8 cellular contexts compared by ENCODE assay signal in the genomic region with DNA sequence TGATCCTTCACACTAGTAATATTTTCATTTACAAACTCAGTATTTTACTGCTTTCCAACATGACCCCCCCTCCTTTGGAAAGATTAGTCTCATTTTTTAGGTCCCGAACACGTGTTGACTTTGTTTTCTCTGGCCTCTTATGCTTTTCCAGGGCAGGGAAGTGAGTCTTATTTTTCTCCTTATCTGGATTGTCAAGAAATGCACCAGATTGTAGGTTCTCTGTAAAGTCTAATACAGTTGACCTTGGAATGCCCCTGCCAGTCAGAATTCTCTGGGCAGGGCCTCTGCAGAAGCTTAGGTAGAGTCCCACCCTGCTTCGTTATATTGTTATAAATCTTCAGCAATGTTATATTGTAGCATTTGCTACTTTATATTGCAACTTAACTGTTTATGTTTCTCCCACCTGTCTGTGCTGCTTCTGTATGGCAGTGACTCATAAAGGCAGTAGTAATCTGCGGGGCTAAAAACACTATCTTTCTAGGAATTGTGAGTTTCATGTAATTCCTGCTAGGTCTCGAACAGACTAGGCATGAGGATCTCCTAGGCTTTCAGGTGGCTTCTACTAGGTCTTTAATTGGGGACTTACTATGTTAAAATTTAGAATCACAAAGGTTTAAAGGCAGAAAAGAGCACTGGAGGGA. TPM values are rescaled to one million over a fixed set of nuclear protein-coding genes. Genes with fewer than 3 reads are reported as not detected.
DNase-seq lines count a peak whose midpoint lies in the region; ATAC-seq, FAIRE-seq and TF ChIP-seq lines count a peak whose summit lies in the region.

No MANE protein-coding gene starts in this region.

- no peaks in the 10 kb centered on the region for H3K27me3 Mint-ChIP-seq in activated naive CD4-positive, alpha-beta T cell treated with anti-CD3 and anti-CD28 coated beads, Interleukin-2, amount 10 ng/mL, durations not matched to agents 7 days and 5 days
- H3K27me3 Mint-ChIP-seq in activated T-helper 1 cell treated with anti-CD3 and anti-CD28 coated beads, Interleukin-12 subunit alpha, Interleukin-12 subunit beta, Interleukin-2, Interleukin-4 antibody, amounts not matched to agents 30 ng/mL and 10 ng/mL and 1 ng/mL, durations not matched to agents 14 hours and 24 hours and 36 hours (ENCODE audit: insufficient read depth), result no peaks in the 10 kb centered on the region

- H3K9me3 ChIP-seq in kidney (ENCODE audit: control insufficient read depth in 1 of 2, low read length in 2 of 2), result no peaks in the 10 kb centered on the region
- H3K9me3 ChIP-seq in tibial nerve, result no peaks in the 10 kb centered on the region
- H3K9me3 ChIP-seq in MG63, result no peaks in the 10 kb centered on the region

- intact Hi-C loops in activated T-helper 1 cell treated with anti-CD3 and anti-CD28 coated beads, Interleukin-12 subunit alpha, Interleukin-12 subunit beta, Interleukin-2, Interleukin-4 antibody, amounts not matched to agents 30 ng/mL and 10 ng/mL and 1 ng/mL, durations not matched to agents 14 hours and 24 hours and 36 hours (cut with micrococcal nuclease), result loop anchor here (1.0 kb wide), 1 partner anchor 32 kb away; no protein-coding TSS in a partner anchor
- intact Hi-C loops in kidney (cut with DNase I), result no loop called here

- no peak for TF ChIP-seq POLR2A in tibial nerve (IDR thresholded peaks at IDR 0.05)

- no peaks in the 10 kb centered on the region for H3K9me3 Mint-ChIP-seq in activated naive CD4-positive, alpha-beta T cell treated with anti-CD3 and anti-CD28 coated beads, Interleukin-2, amount 10 ng/mL, durations not matched to agents 7 days and 5 days
- H3K9me3 Mint-ChIP-seq in activated naive CD4-positive, alpha-beta T cell treated with anti-CD3 and anti-CD28 coated beads, Interleukin-2, amount 50 U/mL, for 72 hours, result no peaks in the 10 kb centered on the region
- no peaks in the 10 kb centered on the region for H3K9me3 Mint-ChIP-seq in activated T-helper 1 cell treated with anti-CD3 and anti-CD28 coated beads, Interleukin-12 subunit alpha, Interleukin-12 subunit beta, Interleukin-2, Interleukin-4 antibody, amounts not matched to agents 30 ng/mL and 10 ng/mL and 1 ng/mL, durations not matched to agents 14 hours and 24 hours and 36 hours

- TF ChIP-seq CTCF in kidney (IDR thresholded peaks at IDR 0.05; ENCODE audit: borderline replicate concordance, extremely low read depth, insufficient read depth), result no peak
- no peak for TF ChIP-seq CTCF in tibial nerve (IDR thresholded peaks at IDR 0.05)

- H3K4me3 ChIP-seq in kidney (ENCODE audit: low read length in 2 of 2) (peak overlapping the region; percentile 85 to 97), tibial nerve (peak overlapping the region in 1 of 4 donors; percentile 85), MG63 (no peak overlapping the region; the same call in 1 of the 2 replicates)

- H3K36me3 ChIP-seq in kidney (ENCODE audit: control insufficient read depth in 1 of 2, insufficient read depth in 2 of 2, low read length in 2 of 2) (no peaks in the 10 kb centered on the region), tibial nerve (no peaks in the 10 kb centered on the region), MG63 (no peaks in the 10 kb centered on the region; the same call in none of the 2 replicates)

- peak overlapping the region; percentile 69 for H3K27ac Mint-ChIP-seq in activated naive CD4-positive, alpha-beta T cell treated with anti-CD3 and anti-CD28 coated beads, Interleukin-2, amount 10 ng/mL, durations not matched to agents 7 days and 5 days
- peak overlapping the region in 1 of 2 donors; percentile 92 for H3K27ac Mint-ChIP-seq in activated naive CD4-positive, alpha-beta T cell treated with anti-CD3 and anti-CD28 coated beads, Interleukin-2, amount 50 U/mL, for 72 hours
- peak overlapping the region; percentile 84 for H3K27ac Mint-ChIP-seq in activated T-helper 1 cell treated with anti-CD3 and anti-CD28 coated beads, Interleukin-12 subunit alpha, Interleukin-12 subunit beta, Interleukin-2, Interleukin-4 antibody, amounts not matched to agents 30 ng/mL and 10 ng/mL and 1 ng/mL, durations not matched to agents 14 hours and 24 hours and 36 hours

- no peak for ATAC-seq in activated naive CD4-positive, alpha-beta T cell treated with anti-CD3 and anti-CD28 coated beads, Interleukin-2, amount 50 U/mL, for 72 hours
- no peak for ATAC-seq in HG02981 (IDR thresholded peaks at IDR 0.05; ENCODE audit: unreplicated experiment)

- WGBS in tibial nerve, 2 donors, result 42 to 45% methylated on average over 5 of the region's 5 CpGs

- peak overlapping the region; percentile 51 to 97 for H3K9ac ChIP-seq in kidney (ENCODE audit: low read length in 2 of 2)

- no peaks in the 10 kb centered on the region for H3K36me3 Mint-ChIP-seq in activated naive CD4-positive, alpha-beta T cell treated with anti-CD3 and anti-CD28 coated beads, Interleukin-2, amount 10 ng/mL, durations not matched to agents 7 days and 5 days
- H3K36me3 Mint-ChIP-seq in activated naive CD4-positive, alpha-beta T cell treated with anti-CD3 and anti-CD28 coated beads, Interleukin-2, amount 50 U/mL, for 72 hours, result peaks cover 5 to 7% of the 10 kb centered on the region in 2 donors
- peaks cover 1% of the 10 kb centered on the region for H3K36me3 Mint-ChIP-seq in activated T-helper 1 cell treated with anti-CD3 and anti-CD28 coated beads, Interleukin-12 subunit alpha, Interleukin-12 subunit beta, Interleukin-2, Interleukin-4 antibody, amounts not matched to agents 30 ng/mL and 10 ng/mL and 1 ng/mL, durations not matched to agents 14 hours and 24 hours and 36 hours (ENCODE audit: low read depth)

- DNase-seq in activated naive CD4-positive, alpha-beta T cell treated with anti-CD3 and anti-CD28 coated beads, Interleukin-2, amount 10 ng/mL, durations not matched to agents 7 days and 5 days, result no peak
- DNase-seq in activated naive CD4-positive, alpha-beta T cell treated with anti-CD3 and anti-CD28 coated beads, Interleukin-2, amount 50 U/mL, for 72 hours (ENCODE audit: low spot score in 2 of 2), result no peak
- DNase-seq in activated T-helper 1 cell treated with anti-CD3 and anti-CD28 coated beads, Interleukin-12 subunit alpha, Interleukin-12 subunit beta, Interleukin-2, Interleukin-4 antibody, amounts not matched to agents 30 ng/mL and 10 ng/mL and 1 ng/mL, durations not matched to agents 14 hours and 24 hours and 36 hours (ENCODE audit: low spot score), result no peak
- no peak for DNase-seq in kidney
- DNase-seq in tibial nerve (ENCODE audit: low spot score in 2 of 2), result no peak
- no peak for DNase-seq in MG63
- DNase-seq in hippocampal formation (lab: John Stamatoyannopoulos, UW), result no peak

- H3K4me3 Mint-ChIP-seq in activated naive CD4-positive, alpha-beta T cell treated with anti-CD3 and anti-CD28 coated beads, Interleukin-2, amount 10 ng/mL, durations not matched to agents 7 days and 5 days, result peak overlapping the region; percentile 83
- peak overlapping the region; percentile 91 for H3K4me3 Mint-ChIP-seq in activated T-helper 1 cell treated with anti-CD3 and anti-CD28 coated beads, Interleukin-12 subunit alpha, Interleukin-12 subunit beta, Interleukin-2, Interleukin-4 antibody, amounts not matched to agents 30 ng/mL and 10 ng/mL and 1 ng/mL, durations not matched to agents 14 hours and 24 hours and 36 hours

- peaks cover 7 to 10% of the 10 kb centered on the region in 2 donors for H3K4me1 ChIP-seq in kidney (ENCODE audit: control insufficient read depth in 1 of 2, insufficient read depth in 1 of 2, low read depth in 1 of 2, low read length in 2 of 2)
- H3K4me1 ChIP-seq in tibial nerve, result peaks cover 0 to 32% (median 10%) of the 10 kb centered on the region in 4 donors

- H3K27ac ChIP-seq in kidney (ENCODE audit: low read depth in 2 of 2, low read length in 2 of 2) (peak overlapping the region; percentile 25 to 75), tibial nerve (peak overlapping the region; percentile 90 to 99 (median 98))

- no peak for TF ChIP-seq EP300 in tibial nerve (IDR thresholded peaks at IDR 0.05)

- H3K27me3 ChIP-seq in tibial nerve, result no peaks in the 10 kb centered on the region
- H3K27me3 ChIP-seq in MG63, result no peaks in the 10 kb centered on the region

- FAIRE-seq in kidney (lab: Jason Lieb, UNC), result no peak

- CTCF ChIA-PET in activated naive CD4-positive, alpha-beta T cell treated with anti-CD3 and anti-CD28 coated beads, Interleukin-2, amount 10 ng/mL, durations not matched to agents 7 days and 5 days (lab: Charles Lee), result interaction anchor here (1.4 kb wide), 1 partner anchor 32 kb away, joined by 7 read pairs; no protein-coding TSS in a partner anchor

- H3K4me1 Mint-ChIP-seq in activated naive CD4-positive, alpha-beta T cell treated with anti-CD3 and anti-CD28 coated beads, Interleukin-2, amount 10 ng/mL, durations not matched to agents 7 days and 5 days, result peaks cover 37% of the 10 kb centered on the region
- peaks cover 46% of the 10 kb centered on the region for H3K4me1 Mint-ChIP-seq in activated T-helper 1 cell treated with anti-CD3 and anti-CD28 coated beads, Interleukin-12 subunit alpha, Interleukin-12 subunit beta, Interleukin-2, Interleukin-4 antibody, amounts not matched to agents 30 ng/mL and 10 ng/mL and 1 ng/mL, durations not matched to agents 14 hours and 24 hours and 36 hours (ENCODE audit: low read depth)

RNA-seq across cellular contexts. Expression of gene TDRD3, which starts 2.0 kb away (rescaled TPM):
- 10 to 100 TPM; 12.9 to 22.5 TPM for total RNA-seq in activated naive CD4-positive, alpha-beta T cell treated with anti-CD3 and anti-CD28 coated beads, Interleukin-2, amount 50 U/mL, for 72 hours
- total RNA-seq in activated T-helper 1 cell treated with anti-CD3 and anti-CD28 coated beads, Interleukin-12 subunit alpha, Interleukin-12 subunit beta, Interleukin-2, Interleukin-4 antibody, amounts not matched to agents 30 ng/mL and 10 ng/mL and 1 ng/mL, durations not matched to agents 14 hours and 24 hours and 36 hours, result 19.6 and 20.7 TPM in 2 replicates
- total RNA-seq in kidney (42.2 TPM), tibial nerve (10 to 100 TPM; 31.2 to 38.5 (median 35.1) TPM)
- 14.9 TPM for polyA plus RNA-seq in kidney (ENCODE audit: insufficient read depth, low read depth, low replicate concordance)
- 4.6 and 6.1 TPM in 2 replicates for total RNA-seq in MG63 (2014; rRNA removed; shearing (Covaris generic); ENCODE audit: low replicate concordance)
